In the genomic region with DNA sequence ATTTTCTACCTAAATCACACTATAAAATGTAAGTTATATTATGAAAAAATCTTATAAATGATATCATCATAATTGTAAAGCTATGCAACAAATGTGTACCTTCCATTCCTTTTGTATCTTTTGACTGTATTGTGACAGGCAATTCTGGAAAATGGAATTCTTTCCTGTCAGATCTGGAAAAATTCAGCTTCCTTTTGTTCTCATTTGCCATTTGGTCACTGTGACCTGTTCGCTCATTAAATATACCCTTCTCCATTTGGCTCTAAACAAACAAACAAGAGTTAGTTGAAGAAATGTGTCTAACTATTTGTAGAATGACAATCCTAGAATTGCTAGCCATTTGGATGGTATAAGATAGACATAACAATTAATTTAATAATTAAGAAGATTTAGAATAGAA, we compare ENCODE assay signal across 7 cellular contexts.
"Had no signal": no experiment of that assay in that cellular context is flagged by ENCODE, and none has a peak within 500 bp of the region (broad histone marks: within the 10 kb centered on the region; RNA-seq: fewer than 3 reads in every experiment).

No MANE protein-coding gene starts in this region.

- H3K4me3 ChIP-seq: GM12878 had no signal

- ATAC-seq: GM12878 had no signal

- FAIRE-seq: GM12878, GM12891, GM12892, GM18507, GM19239 had no signal

- DNase-seq: GDM1, GF-D8 had no signal
